8 cellular contexts compared by ENCODE assay signal in the genomic region with DNA sequence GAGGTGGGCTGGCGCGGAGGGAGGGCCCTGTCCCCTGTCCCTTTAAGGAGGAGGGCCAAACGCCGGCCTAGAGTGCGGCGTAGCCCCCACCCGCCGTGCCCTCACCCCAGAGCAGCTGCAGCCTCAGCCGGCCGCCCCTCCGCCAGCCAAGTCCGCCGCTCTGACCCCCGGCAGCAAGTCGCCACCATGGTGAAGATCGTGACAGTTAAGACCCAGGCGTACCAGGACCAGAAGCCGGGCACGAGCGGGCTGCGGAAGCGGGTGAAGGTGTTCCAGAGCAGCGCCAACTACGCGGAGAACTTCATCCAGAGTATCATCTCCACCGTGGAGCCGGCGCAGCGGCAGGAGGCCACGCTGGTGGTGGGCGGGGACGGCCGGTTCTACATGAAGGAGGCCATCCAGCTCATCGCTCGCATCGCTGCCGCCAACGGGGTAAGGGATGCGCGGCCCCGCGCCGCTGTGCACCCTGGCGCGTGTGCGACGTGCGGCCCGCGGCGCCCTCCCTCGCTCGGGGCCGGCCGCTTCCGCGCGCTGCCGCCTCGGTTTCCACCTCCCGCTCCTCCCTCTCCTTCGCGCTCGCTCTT. TPM values are rescaled to one million over a fixed set of nuclear protein-coding genes. Genes with fewer than 3 reads are reported as not detected.
DNase-seq lines count a peak whose midpoint lies in the region; ATAC-seq and TF ChIP-seq lines count a peak whose summit lies in the region.

A gene (plus strand): TSS at position 109 of the 584 bp plus-strand sequence. CDS start 78 bp downstream, at position 187.

- H3K4me1 Mint-ChIP-seq in activated naive CD4-positive, alpha-beta T cell treated with anti-CD3 and anti-CD28 coated beads, Interleukin-2, amount 50 U/mL, for 24 hours = peaks cover 40% of the 10 kb centered on the region
- peaks cover 6% of the 10 kb centered on the region for H3K4me1 Mint-ChIP-seq in osteocyte (ENCODE audit: unreplicated experiment)

- no peaks in the 10 kb centered on the region for H3K27me3 ChIP-seq in thoracic aorta (replicated peaks; ENCODE audit: insufficient read depth)

- TF ChIP-seq CTCF in osteocyte (IDR thresholded peaks at IDR 0.05) (no peak), thoracic aorta (IDR thresholded peaks at IDR 0.05) (no peak)

- H3K4me3 ChIP-seq in thoracic aorta = peak within 1 kb of the TSS; percentile 97

- H3K27ac Mint-ChIP-seq in activated naive CD4-positive, alpha-beta T cell treated with anti-CD3 and anti-CD28 coated beads, Interleukin-2, amount 50 U/mL, for 24 hours = peak within 1 kb of the TSS; percentile 95
- peak within 1 kb of the TSS; percentile 88 for H3K27ac Mint-ChIP-seq in osteocyte (ENCODE audit: unreplicated experiment)

- H3K27ac ChIP-seq in thoracic aorta = peak within 1 kb of the TSS; percentile 89 to 96

- H3K9me3 ChIP-seq in thoracic aorta = no peaks in the 10 kb centered on the region

- no peaks in the 10 kb centered on the region for H3K36me3 Mint-ChIP-seq in activated naive CD4-positive, alpha-beta T cell treated with anti-CD3 and anti-CD28 coated beads, Interleukin-2, amount 50 U/mL, for 24 hours
- H3K36me3 Mint-ChIP-seq in osteocyte (ENCODE audit: unreplicated experiment) = no peaks in the 10 kb centered on the region

- H3K4me1 ChIP-seq in thoracic aorta (ENCODE audit: control insufficient read depth in 1 of 2, low read depth in 2 of 2) = peaks cover 16 to 61% of the 10 kb centered on the region in 2 donors

- H3K36me3 ChIP-seq in thoracic aorta = no peaks in the 10 kb centered on the region

- peak within 1 kb of the TSS; percentile 97 for H3K4me3 Mint-ChIP-seq in activated naive CD4-positive, alpha-beta T cell treated with anti-CD3 and anti-CD28 coated beads, Interleukin-2, amount 50 U/mL, for 24 hours
- peak within 1 kb of the TSS; percentile 95 for H3K4me3 Mint-ChIP-seq in osteocyte (ENCODE audit: unreplicated experiment)

- H3K27me3 Mint-ChIP-seq in activated naive CD4-positive, alpha-beta T cell treated with anti-CD3 and anti-CD28 coated beads, Interleukin-2, amount 50 U/mL, for 24 hours = no peaks in the 10 kb centered on the region
- no peaks in the 10 kb centered on the region for H3K27me3 Mint-ChIP-seq in osteocyte (ENCODE audit: unreplicated experiment)

- peak; percentile 61 for ATAC-seq in thoracic aorta (ENCODE audit: insufficient number of reproducible peaks, low FRiP score, low read depth)

- H3K9me3 Mint-ChIP-seq in activated naive CD4-positive, alpha-beta T cell treated with anti-CD3 and anti-CD28 coated beads, Interleukin-2, amount 50 U/mL, for 24 hours = no peaks in the 10 kb centered on the region
- H3K9me3 Mint-ChIP-seq in osteocyte (ENCODE audit: unreplicated experiment) = no peaks in the 10 kb centered on the region

- peak; percentile 85 for DNase-seq in ELR (ENCODE audit: low read depth)
- peak; percentile 37 for DNase-seq in GOT3 (lab: John Stamatoyannopoulos, UW)
- DNase-seq in LHCN-M2 (ENCODE audit: low read depth) = peak; percentile 83
- DNase-seq in SK-N-DZ (ENCODE audit: low spot score) = peak; percentile 77
- peak; percentile 82 for DNase-seq in glomerular visceral epithelial cell (ENCODE audit: extremely low spot score)
- peak; percentile 89 for DNase-seq in osteocyte (ENCODE audit: extremely low spot score, unreplicated experiment)
- DNase-seq in thoracic aorta (ENCODE audit: low spot score) = peak; percentile 43

RNA-seq across cellular contexts. Expression of the gene that starts here (rescaled TPM):
- total RNA-seq in LHCN-M2 (2014; rRNA removed) (103 TPM in 2 replicates), osteocyte (34.9 and 35.5 TPM in 2 replicates), thoracic aorta (10 to 100 TPM; 62.4 to 69.7 TPM)
- polyA plus RNA-seq in LHCN-M2 (2012) = 99.8 TPM
- polyA plus RNA-seq in SK-N-DZ (2014; cell fraction: cytosol; rRNA removed) = 27.7 and 32.7 TPM in 2 replicates
- 10.0 and 12.2 TPM in 2 replicates for polyA plus RNA-seq in SK-N-DZ (2014; cell fraction: nucleus; rRNA removed)

Comparison
In these comparisons a context has a peak if more than half of its experiments do, and no peak if none do; other contexts are left out.
1. Peak in every context shown above with its lines: DNase-seq, ATAC-seq, H3K4me3 ChIP-seq and H3K27ac ChIP-seq.
2. DNase-seq: peak in every context shown above with its lines; median percentile 89 in osteocyte; 85 in ELR; 83 in LHCN-M2; 82 in glomerular visceral epithelial cell; 77 in SK-N-DZ; 43 in thoracic aorta; 37 in GOT3.